In genomic region chr16:89154390-89155183, GRCh38 we compare ENCODE assay signal across 1 cellular context.
TF ChIP-seq lines count a peak whose summit lies in the region.

No MANE protein-coding gene starts in this region.

TF ChIP-seq in A549, 52 proteins besides CTCF, POLR2A, EP300 and RAD21:
- no peak for TF ChIP-seq BHLHE40 (IDR thresholded peaks at IDR 0.05; ENCODE audit: low read depth, low read length)
- TF ChIP-seq ELK1 (IDR thresholded peaks at IDR 0.05; ENCODE audit: low read depth, low read length), result no peak
- no peak for TF ChIP-seq POLR2AphosphoS2 (conservative IDR thresholded peaks at IDR 0.05; ENCODE audit: low read length)
- no peak for TF ChIP-seq GATA3 (IDR thresholded peaks at IDR 0.05; ENCODE audit: borderline replicate concordance)
- TF ChIP-seq MAFK (IDR thresholded peaks at IDR 0.05; ENCODE audit: partially characterized antibody), result no peak
- TF ChIP-seq ZFP36 (IDR thresholded peaks at IDR 0.05; ENCODE audit: borderline replicate concordance, partially characterized antibody), result no peak
- TF ChIP-seq TFCP2L1 (CRISPR knock-in tag; IDR thresholded peaks at IDR 0.05), result no peak
